ENCODE assay signal across 1 cellular context in the genomic region with DNA sequence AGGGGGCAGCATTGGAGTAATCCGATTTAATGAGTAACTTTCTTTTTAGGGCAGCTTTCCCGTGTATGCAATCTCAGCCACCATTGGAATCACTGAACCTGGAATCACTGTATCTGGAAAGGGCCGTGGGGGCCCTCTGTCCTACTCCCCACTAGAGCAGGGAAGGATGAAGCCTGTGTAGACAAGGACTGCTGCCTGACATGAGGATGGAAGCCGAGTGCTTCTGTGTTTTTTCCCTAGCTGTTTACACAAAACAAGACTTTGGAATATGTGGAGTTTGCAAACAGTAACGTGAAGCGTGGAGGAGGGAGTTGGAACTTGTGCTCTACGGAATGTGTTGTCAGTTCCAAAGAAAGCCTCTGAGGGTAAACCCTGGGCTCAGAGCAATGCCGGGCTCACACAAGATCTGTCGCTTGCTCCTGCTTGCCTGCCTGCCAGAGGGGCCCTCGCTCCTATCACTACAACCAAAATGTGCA.
TF ChIP-seq lines count a peak whose summit lies in the region.

No MANE protein-coding gene starts in this region.

TF ChIP-seq in liver, 16 proteins besides CTCF, POLR2A, EP300 and RAD21 (continued from another document):
- TF ChIP-seq, protein P1, sequence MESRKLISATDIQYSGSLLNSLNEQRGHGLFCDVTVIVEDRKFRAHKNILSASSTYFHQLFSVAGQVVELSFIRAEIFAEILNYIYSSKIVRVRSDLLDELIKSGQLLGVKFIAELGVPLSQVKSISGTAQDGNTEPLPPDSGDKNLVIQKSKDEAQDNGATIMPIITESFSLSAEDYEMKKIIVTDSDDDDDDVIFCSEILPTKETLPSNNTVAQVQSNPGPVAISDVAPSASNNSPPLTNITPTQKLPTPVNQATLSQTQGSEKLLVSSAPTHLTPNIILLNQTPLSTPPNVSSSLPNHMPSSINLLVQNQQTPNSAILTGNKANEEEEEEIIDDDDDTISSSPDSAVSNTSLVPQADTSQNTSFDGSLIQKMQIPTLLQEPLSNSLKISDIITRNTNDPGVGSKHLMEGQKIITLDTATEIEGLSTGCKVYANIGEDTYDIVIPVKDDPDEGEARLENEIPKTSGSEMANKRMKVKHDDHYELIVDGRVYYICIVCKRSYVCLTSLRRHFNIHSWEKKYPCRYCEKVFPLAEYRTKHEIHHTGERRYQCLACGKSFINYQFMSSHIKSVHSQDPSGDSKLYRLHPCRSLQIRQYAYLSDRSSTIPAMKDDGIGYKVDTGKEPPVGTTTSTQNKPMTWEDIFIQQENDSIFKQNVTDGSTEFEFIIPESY (IDR thresholded peaks at IDR 0.05), result peak; percentile 78
- TF ChIP-seq, protein P2, sequence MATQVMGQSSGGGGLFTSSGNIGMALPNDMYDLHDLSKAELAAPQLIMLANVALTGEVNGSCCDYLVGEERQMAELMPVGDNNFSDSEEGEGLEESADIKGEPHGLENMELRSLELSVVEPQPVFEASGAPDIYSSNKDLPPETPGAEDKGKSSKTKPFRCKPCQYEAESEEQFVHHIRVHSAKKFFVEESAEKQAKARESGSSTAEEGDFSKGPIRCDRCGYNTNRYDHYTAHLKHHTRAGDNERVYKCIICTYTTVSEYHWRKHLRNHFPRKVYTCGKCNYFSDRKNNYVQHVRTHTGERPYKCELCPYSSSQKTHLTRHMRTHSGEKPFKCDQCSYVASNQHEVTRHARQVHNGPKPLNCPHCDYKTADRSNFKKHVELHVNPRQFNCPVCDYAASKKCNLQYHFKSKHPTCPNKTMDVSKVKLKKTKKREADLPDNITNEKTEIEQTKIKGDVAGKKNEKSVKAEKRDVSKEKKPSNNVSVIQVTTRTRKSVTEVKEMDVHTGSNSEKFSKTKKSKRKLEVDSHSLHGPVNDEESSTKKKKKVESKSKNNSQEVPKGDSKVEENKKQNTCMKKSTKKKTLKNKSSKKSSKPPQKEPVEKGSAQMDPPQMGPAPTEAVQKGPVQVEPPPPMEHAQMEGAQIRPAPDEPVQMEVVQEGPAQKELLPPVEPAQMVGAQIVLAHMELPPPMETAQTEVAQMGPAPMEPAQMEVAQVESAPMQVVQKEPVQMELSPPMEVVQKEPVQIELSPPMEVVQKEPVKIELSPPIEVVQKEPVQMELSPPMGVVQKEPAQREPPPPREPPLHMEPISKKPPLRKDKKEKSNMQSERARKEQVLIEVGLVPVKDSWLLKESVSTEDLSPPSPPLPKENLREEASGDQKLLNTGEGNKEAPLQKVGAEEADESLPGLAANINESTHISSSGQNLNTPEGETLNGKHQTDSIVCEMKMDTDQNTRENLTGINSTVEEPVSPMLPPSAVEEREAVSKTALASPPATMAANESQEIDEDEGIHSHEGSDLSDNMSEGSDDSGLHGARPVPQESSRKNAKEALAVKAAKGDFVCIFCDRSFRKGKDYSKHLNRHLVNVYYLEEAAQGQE (IDR thresholded peaks at IDR 0.05), result peak; percentile 79
- TF ChIP-seq YY1 (IDR thresholded peaks at IDR 0.05) (peak; percentile 65), RXRA (IDR thresholded peaks at IDR 0.05) (peak; percentile 77 to 91), JUND (IDR thresholded peaks at IDR 0.05) (peak; percentile 47 to 77), SP1 (IDR thresholded peaks at IDR 0.05) (peak; percentile 97), HNF4G (IDR thresholded peaks at IDR 0.05) (peak; percentile 85), TAF1 (conservative IDR thresholded peaks at IDR 0.05) (no peak)
- TF ChIP-seq, protein P3, sequence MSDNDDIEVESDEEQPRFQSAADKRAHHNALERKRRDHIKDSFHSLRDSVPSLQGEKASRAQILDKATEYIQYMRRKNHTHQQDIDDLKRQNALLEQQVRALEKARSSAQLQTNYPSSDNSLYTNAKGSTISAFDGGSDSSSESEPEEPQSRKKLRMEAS (IDR thresholded peaks at IDR 0.05), result peak; percentile 84
- TF ChIP-seq, protein P4, sequence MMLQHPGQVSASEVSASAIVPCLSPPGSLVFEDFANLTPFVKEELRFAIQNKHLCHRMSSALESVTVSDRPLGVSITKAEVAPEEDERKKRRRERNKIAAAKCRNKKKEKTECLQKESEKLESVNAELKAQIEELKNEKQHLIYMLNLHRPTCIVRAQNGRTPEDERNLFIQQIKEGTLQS (IDR thresholded peaks at IDR 0.05), result no peak
